ENCODE assay signal across 13 cellular contexts in genomic region chr2:31256611-31257382, GRCh38. TPM values are rescaled to one million over a fixed set of nuclear protein-coding genes. Genes with fewer than 3 reads are reported as not detected.
DNase-seq lines count a peak whose midpoint lies in the region; ATAC-seq, FAIRE-seq and TF ChIP-seq lines count a peak whose summit lies in the region.
"Had no signal": no experiment of that assay in that cellular context is flagged by ENCODE, and none has a peak within 500 bp of the region (broad histone marks: within the 10 kb centered on the region; RNA-seq: fewer than 3 reads in every experiment).

No MANE protein-coding gene starts in this region.

- H2AFZ ChIP-seq in hepatocyte: no peak overlapping the region

- H3K79me2 ChIP-seq in hepatocyte: no peaks in the 10 kb centered on the region

- H3K27me3 ChIP-seq in hepatocyte: no peaks in the 10 kb centered on the region
- H3K27me3 ChIP-seq: tibial nerve had no signal

- no peak for TF ChIP-seq CTCF in hepatocyte (IDR thresholded peaks at IDR 0.05; ENCODE audit: poor library complexity)

- no peak for FAIRE-seq in urothelium cell line (lab: Jason Lieb, UNC)
- FAIRE-seq: endometrium had no signal

- no peak overlapping the region for H3K4me2 ChIP-seq in hepatocyte

- 81% methylated on average over 4 of the region's 4 CpGs for WGBS in hepatocyte (ENCODE audit: low lambda C conversion rate, missing lambda C conversion rate)

- no peaks in the 10 kb centered on the region for H4K20me1 ChIP-seq in hepatocyte (ENCODE audit: insufficient read depth, poor library complexity, severe bottlenecking)

- H3K27ac ChIP-seq in hepatocyte: peak overlapping the region; percentile 78
- H3K27ac ChIP-seq: RWPE1, tibial nerve had no signal

- no peaks in the 10 kb centered on the region for H3K9me2 ChIP-seq in hepatocyte (replicated peaks; ENCODE audit: insufficient read depth)

- DNase-seq in hepatocyte (ENCODE audit: low spot score) (peak; percentile 49), cerebellar nuclear complex (lab: John Stamatoyannopoulos, UW) (no peak), SKM-1 (lab: John Stamatoyannopoulos, UW; ENCODE audit: unreplicated experiment) (no peak), urothelium cell line (ENCODE audit: low spot score) (no peak)
- no peak for DNase-seq in stimulated activated naive CD4-positive, alpha-beta T cell treated with Interleukin-2 at 50 U/mL for 16 hours (lab: John Stamatoyannopoulos, UW)
- DNase-seq: activated CD4-positive, alpha-beta T cell treated with anti-CD3 and anti-CD28 coated beads for 48 hours; occipital lobe had no signal

- no peak overlapping the region for H3K4me3 ChIP-seq in hepatocyte
- H3K4me3 ChIP-seq: tibial nerve had no signal

- H3K9me3 ChIP-seq in hepatocyte (ENCODE audit: low read depth): no peaks in the 10 kb centered on the region
- H3K9me3 ChIP-seq: tibial nerve had no signal

- ATAC-seq in GM18517 (IDR thresholded peaks at IDR 0.05; ENCODE audit: unreplicated experiment) (peak; percentile 3), GM21786 (IDR thresholded peaks at IDR 0.05; ENCODE audit: unreplicated experiment) (peak; percentile 4), HG03565 (IDR thresholded peaks at IDR 0.05; ENCODE audit: unreplicated experiment) (peak; percentile 1)

- H3K4me1 ChIP-seq in hepatocyte (ENCODE audit: insufficient read depth): peaks cover 20% of the 10 kb centered on the region
- H3K4me1 ChIP-seq: tibial nerve had no signal

- H3K36me3 ChIP-seq in hepatocyte (replicated peaks; ENCODE audit: insufficient read depth, low read depth): no peaks in the 10 kb centered on the region

RNA-seq across cellular contexts. Expression of gene EHD3, which starts 22.8 kb away (rescaled TPM):
- 6.0 and 6.2 TPM in 2 replicates for total RNA-seq in hepatocyte
- 4.5 and 7.3 TPM in 2 replicates for polyA plus RNA-seq in hepatocyte

RNA-seq across cellular contexts. Expression of gene CAPN14, which starts 39.5 kb away (rescaled TPM):
- 0.33 and 0.56 TPM in 2 replicates for total RNA-seq in hepatocyte
- polyA plus RNA-seq in hepatocyte: 0.06 and 0.36 TPM in 2 replicates
- total RNA-seq: tibial nerve had no signal
